In the genomic region with DNA sequence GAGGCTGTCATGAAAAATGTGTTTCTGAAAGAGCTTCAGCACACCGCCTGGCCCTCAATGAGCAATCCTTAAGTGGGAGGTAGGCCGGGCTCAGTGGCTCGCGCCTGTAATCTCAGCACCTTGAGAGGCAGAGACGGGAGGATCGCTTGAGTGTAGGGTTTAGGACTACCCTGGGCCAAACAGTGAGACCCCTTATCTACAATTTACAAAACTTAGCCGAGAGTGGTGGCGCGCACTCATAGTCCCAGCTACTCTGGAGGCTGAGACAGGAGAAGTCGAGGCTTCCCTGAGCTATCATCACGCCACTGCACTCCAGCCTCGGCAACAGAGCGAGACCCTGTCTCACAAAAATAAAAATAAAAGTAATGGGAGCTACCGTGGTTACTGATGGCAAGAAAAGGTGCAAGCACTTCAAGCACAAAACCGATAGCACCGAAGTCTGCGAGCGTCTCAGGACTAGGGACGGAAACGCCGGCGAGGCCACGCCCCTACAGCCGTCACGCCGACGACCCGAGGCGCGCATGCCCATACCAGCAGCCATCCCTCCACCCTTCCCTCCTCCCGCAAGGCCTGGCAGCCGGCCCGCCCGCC, we compare ENCODE assay signal across 8 cellular contexts. TPM values are rescaled to one million over a fixed set of nuclear protein-coding genes. Genes with fewer than 3 reads are reported as not detected.
DNase-seq lines count a peak whose midpoint lies in the region; ATAC-seq, FAIRE-seq and TF ChIP-seq lines count a peak whose summit lies in the region.

No MANE protein-coding gene starts in this region.

- no peaks in the 10 kb centered on the region for H3K9me3 Mint-ChIP-seq in dendritic cell treated with granulocyte-macrophage colony-stimulating factor and Interleukin-4, amounts not matched to agents 40 ng/mL and 50 ng/mL, for 4 days

- no peak for TF ChIP-seq EP300 in HepG2 (IDR thresholded peaks at IDR 0.05; ENCODE audit: low read depth in 2 of 2, low read length in 2 of 2)
- peak; percentile 9; the same call in 1 of the 2 replicates for TF ChIP-seq EP300 in HepG2 (CRISPR knock-in tag; IDR thresholded peaks at IDR 0.05; ENCODE audit: borderline replicate concordance)

- H3K4me3 ChIP-seq in BE2C (ENCODE audit: low read depth, low read length) (peak overlapping the region; percentile 98), HepG2 (replicated peaks in 1 of 3; ENCODE audit: insufficient read depth in 1 of 3, low read depth in 2 of 3, low read length in 3 of 3) (peak overlapping the region; percentile 82 to 99 (median 97))

- H3K4me1 ChIP-seq in BE2C: no peaks in the 10 kb centered on the region
- peaks cover 34% of the 10 kb centered on the region for H3K4me1 ChIP-seq in HepG2 (ENCODE audit: insufficient read depth, low read length)

- WGBS in HepG2 (ENCODE audit: low lambda C conversion rate): 1% methylated on average over 28 of the region's 34 CpGs

- H3K79me2 ChIP-seq in HepG2 (ENCODE audit: insufficient read depth, low read length): peaks cover 28% of the 10 kb centered on the region

- intact Hi-C loops in dendritic cell treated with granulocyte-macrophage colony-stimulating factor and Interleukin-4, amounts not matched to agents 40 ng/mL and 50 ng/mL, for 4 days (cut with micrococcal nuclease): no loop called here
- intact Hi-C loops in HepG2 (cut with micrococcal nuclease; ENCODE audit: unreplicated experiment): loop anchor here (1.0 to 2.0 kb wide), 2 partner anchors 66 to 188 kb away; no protein-coding TSS in a partner anchor

- POLR2A ChIA-PET in HepG2 (lab: Yijun Ruan, JAX): interaction anchor here (1.1 to 3.2 kb wide), 10 partner anchors 9 to 188 kb away, joined by 3 to 23 read pairs (median 3); a partner anchor contains a TSS

- no peaks in the 10 kb centered on the region for H3K27me3 ChIP-seq in BE2C
- no peaks in the 10 kb centered on the region; a peak in 1 of 5 replicates for H3K27me3 ChIP-seq in HepG2 (ENCODE audit: control insufficient read depth in 1 of 2, insufficient read depth in 2 of 2, low read length in 2 of 2)

- H3K27ac ChIP-seq in HepG2 (ENCODE audit: extremely low read length, insufficient read depth, low read length): peak overlapping the region; percentile 87

- no peaks in the 10 kb centered on the region for H3K27me3 Mint-ChIP-seq in dendritic cell treated with granulocyte-macrophage colony-stimulating factor and Interleukin-4, amounts not matched to agents 40 ng/mL and 50 ng/mL, for 4 days

- FAIRE-seq in GM19239 (lab: Jason Lieb, UNC) (no peak), HepG2 (lab: Jason Lieb, UNC) (no peak)

- BruUV-seq in HepG2 (replicated peaks; lab: Mats Ljungman, UMichigan): TSS peak; percentile 53

- peaks cover 39% of the 10 kb centered on the region for H3K36me3 Mint-ChIP-seq in dendritic cell treated with granulocyte-macrophage colony-stimulating factor and Interleukin-4, amounts not matched to agents 40 ng/mL and 50 ng/mL, for 4 days (ENCODE audit: low read depth)

- peak overlapping the region; percentile 93 for H3K9ac ChIP-seq in HepG2 (ENCODE audit: insufficient read depth, low read depth, low read length)

- peak overlapping the region; percentile 91 for H3K4me2 ChIP-seq in HepG2 (ENCODE audit: low read depth, low read length)

- peaks cover 25% of the 10 kb centered on the region for H3K36me3 ChIP-seq in BE2C
- peaks cover 13 to 28% of the 10 kb centered on the region in 2 experiments for H3K36me3 ChIP-seq in HepG2 (replicated peaks in 1 of 2; ENCODE audit: control insufficient read depth in 1 of 2, insufficient read depth in 2 of 2, low read length in 2 of 2)

- peak overlapping the region; percentile 94 for H3K27ac Mint-ChIP-seq in dendritic cell treated with granulocyte-macrophage colony-stimulating factor and Interleukin-4, amounts not matched to agents 40 ng/mL and 50 ng/mL, for 4 days

- CTCF ChIA-PET in HepG2 (lab: Yijun Ruan, JAX; ENCODE audit: low intra/inter-chr PET ratio, low total read pairs): no interaction called here

- peak; percentile 87 for DNase-seq in BE2C
- peak; percentile 72 for DNase-seq in GM19239 (ENCODE audit: insufficient read length, low spot score)
- peak; percentile 28 to 82 for DNase-seq in NCI-H526 (lab: John Stamatoyannopoulos, UW)
- peak; percentile 90 for DNase-seq in activated CD4-positive, alpha-beta T cell treated with anti-CD3 and anti-CD28 coated beads, Interleukin-2, amount 50 U/mL, for 1 hour
- peak; percentile 80 for DNase-seq in HepG2 (ENCODE audit: low spot score)
- peak; percentile 82 to 86 for DNase-seq in stimulated activated CD4-positive, alpha-beta T cell treated with anti-CD3 and anti-CD28 coated beads, Interleukin-2, amount 100 ng/mL, for 48 hours

- TF ChIP-seq CTCF in BE2C (IDR thresholded peaks at IDR 0.05; ENCODE audit: low read depth, low read length): no peak
- TF ChIP-seq CTCF in HepG2 (CRISPR knock-in tag; IDR thresholded peaks at IDR 0.05): no peak

- peaks cover 26% of the 10 kb centered on the region for H3K4me1 Mint-ChIP-seq in dendritic cell treated with granulocyte-macrophage colony-stimulating factor and Interleukin-4, amounts not matched to agents 40 ng/mL and 50 ng/mL, for 4 days (ENCODE audit: low read depth)

- in situ Hi-C loops in HepG2 (cut with HindIII; ENCODE audit: extremely low pct_ligation_motif_present, low pct_unique_long_range_greater_than_20kb): no loop called here

- H3K4me3 Mint-ChIP-seq in dendritic cell treated with granulocyte-macrophage colony-stimulating factor and Interleukin-4, amounts not matched to agents 40 ng/mL and 50 ng/mL, for 4 days: peak overlapping the region; percentile 94

- H3K9me3 ChIP-seq in BE2C: no peaks in the 10 kb centered on the region
- no peaks in the 10 kb centered on the region for H3K9me3 ChIP-seq in HepG2 (ENCODE audit: low read length)

- ATAC-seq in HG03378 (IDR thresholded peaks at IDR 0.05; ENCODE audit: unreplicated experiment) (peak; percentile 61), HepG2 (peak; percentile 89)

- TF ChIP-seq RAD21 in HepG2 (CRISPR knock-in tag; IDR thresholded peaks at IDR 0.05): peak; percentile 11

- H4K20me1 ChIP-seq in HepG2 (ENCODE audit: insufficient read depth, low read length): peaks cover 19% of the 10 kb centered on the region

- no peak overlapping the region for H2AFZ ChIP-seq in HepG2 (ENCODE audit: low read length)

- TF ChIP-seq POLR2A in HepG2 (IDR thresholded peaks at IDR 0.05; ENCODE audit: insufficient read depth in 1 of 2, low read depth in 2 of 2, low read length in 2 of 2): no peak

RNA-seq across cellular contexts. Expression of a gene that starts 0.6 kb away (rescaled TPM):
- polyA plus RNA-seq in BE2C (2012; ENCODE audit: insufficient read depth, insufficient read length, low read depth): 43.0 TPM
- 69.1 and 102 TPM in 2 replicates for total RNA-seq in HepG2 (2016; rRNA removed; fragmentation: Illumina TruSeq; extraction: Trizol)
- 4.6 and 6.7 TPM in 2 replicates for total RNA-seq in HepG2 (2016; cell fraction: cytosol; rRNA removed; fragmentation: Illumina TruSeq; extraction: Trizol; ENCODE audit: low read depth)
- total RNA-seq in HepG2 (2016; cell fraction: insoluble cytoplasmic fraction; rRNA removed; fragmentation: Illumina TruSeq; extraction: Trizol): 71.0 and 103 TPM in 2 replicates
- 19.1 and 23.2 TPM in 2 replicates for total RNA-seq in HepG2 (2016; cell fraction: membrane; rRNA removed; fragmentation: Illumina TruSeq; extraction: Trizol)
- 67.8 and 71.7 TPM in 2 replicates for total RNA-seq in HepG2 (2016; cell fraction: nucleus; rRNA removed; fragmentation: Illumina TruSeq; extraction: Trizol)
- 20.8 and 22.7 TPM in 2 replicates for polyA plus RNA-seq in HepG2 (2011; rRNA removed)
- 23.4 and 44.4 TPM in 2 replicates for polyA plus RNA-seq in HepG2 (2011; cell fraction: cytosol; rRNA removed)
- polyA plus RNA-seq in HepG2 (2011; cell fraction: nucleus; rRNA removed): 80.0 and 102 TPM in 2 replicates
- polyA plus RNA-seq in HepG2 (2012): 29.3 and 38.3 TPM in 2 replicates
- polyA plus RNA-seq in HepG2 (2016; cell fraction: cytosol; fragmentation: Illumina TruSeq; extraction: Trizol; ENCODE audit: low read depth): 1.6 and 2.0 TPM in 2 replicates
- polyA plus RNA-seq in HepG2 (2016; cell fraction: insoluble cytoplasmic fraction; fragmentation: Illumina TruSeq; extraction: Trizol; ENCODE audit: low read depth): 67.9 and 69.4 TPM in 2 replicates
- polyA plus RNA-seq in HepG2 (2016; cell fraction: membrane; fragmentation: Illumina TruSeq; extraction: Trizol; ENCODE audit: low read depth): 6.6 and 7.6 TPM in 2 replicates
- 48.7 and 49.4 TPM in 2 replicates for polyA plus RNA-seq in HepG2 (2016; cell fraction: nucleus; fragmentation: Illumina TruSeq; extraction: Trizol; ENCODE audit: insufficient read depth, low read depth)
- polyA minus RNA-seq in HepG2 (2011; rRNA and poly(A)+ RNA removed; ENCODE audit: low replicate concordance): 22.2 and 83.8 TPM in 2 replicates
- polyA minus RNA-seq in HepG2 (2011; cell fraction: cytosol; rRNA and poly(A)+ RNA removed): 34.7 and 43.5 TPM in 2 replicates
- 128 and 146 TPM in 2 replicates for polyA minus RNA-seq in HepG2 (2011; cell fraction: nucleus; rRNA and poly(A)+ RNA removed)

RNA-seq across cellular contexts. Expression of a gene that starts 22.8 kb away (rescaled TPM):
- polyA plus RNA-seq in BE2C (2012; ENCODE audit: insufficient read depth, insufficient read length, low read depth): 1.2 TPM
- total RNA-seq in HepG2 (2016; rRNA removed; fragmentation: Illumina TruSeq; extraction: Trizol): 108 and 125 TPM in 2 replicates
- total RNA-seq in HepG2 (2016; cell fraction: cytosol; rRNA removed; fragmentation: Illumina TruSeq; extraction: Trizol; ENCODE audit: low read depth): 16.9 and 17.5 TPM in 2 replicates
- total RNA-seq in HepG2 (2016; cell fraction: insoluble cytoplasmic fraction; rRNA removed; fragmentation: Illumina TruSeq; extraction: Trizol): 103 and 128 TPM in 2 replicates
- total RNA-seq in HepG2 (2016; cell fraction: membrane; rRNA removed; fragmentation: Illumina TruSeq; extraction: Trizol): 55.2 and 56.2 TPM in 2 replicates
- 194 and 207 TPM in 2 replicates for total RNA-seq in HepG2 (2016; cell fraction: nucleus; rRNA removed; fragmentation: Illumina TruSeq; extraction: Trizol)
- polyA plus RNA-seq in HepG2 (2011; rRNA removed): 74.0 and 84.3 TPM in 2 replicates
- 50.4 and 63.7 TPM in 2 replicates for polyA plus RNA-seq in HepG2 (2011; cell fraction: cytosol; rRNA removed)
- polyA plus RNA-seq in HepG2 (2011; cell fraction: nucleus; rRNA removed): 123 and 153 TPM in 2 replicates
- polyA plus RNA-seq in HepG2 (2012): 99.7 and 110 TPM in 2 replicates
- 14.1 and 15.2 TPM in 2 replicates for polyA plus RNA-seq in HepG2 (2016; cell fraction: cytosol; fragmentation: Illumina TruSeq; extraction: Trizol; ENCODE audit: low read depth)
- 156 and 162 TPM in 2 replicates for polyA plus RNA-seq in HepG2 (2016; cell fraction: insoluble cytoplasmic fraction; fragmentation: Illumina TruSeq; extraction: Trizol; ENCODE audit: low read depth)
- polyA plus RNA-seq in HepG2 (2016; cell fraction: membrane; fragmentation: Illumina TruSeq; extraction: Trizol; ENCODE audit: low read depth): 43.7 and 47.6 TPM in 2 replicates
- 215 and 247 TPM in 2 replicates for polyA plus RNA-seq in HepG2 (2016; cell fraction: nucleus; fragmentation: Illumina TruSeq; extraction: Trizol; ENCODE audit: insufficient read depth, low read depth)
- polyA minus RNA-seq in HepG2 (2011; rRNA and poly(A)+ RNA removed; ENCODE audit: low replicate concordance): 0.82 and 141 TPM in 2 replicates
- polyA minus RNA-seq in HepG2 (2011; cell fraction: cytosol; rRNA and poly(A)+ RNA removed): 18.3 and 32.4 TPM in 2 replicates
- polyA minus RNA-seq in HepG2 (2011; cell fraction: nucleus; rRNA and poly(A)+ RNA removed): 204 and 288 TPM in 2 replicates

RNA-seq across cellular contexts. Expression of a gene that starts 43.5 kb away (rescaled TPM):
- not detected for polyA plus RNA-seq in BE2C (2012; ENCODE audit: insufficient read depth, insufficient read length, low read depth)
- total RNA-seq in HepG2 (2016; rRNA removed; fragmentation: Illumina TruSeq; extraction: Trizol): 0.71 and 1.1 TPM in 2 replicates
- 0.26 and 0.91 TPM in 2 replicates for total RNA-seq in HepG2 (2016; cell fraction: cytosol; rRNA removed; fragmentation: Illumina TruSeq; extraction: Trizol; ENCODE audit: low read depth)
- 0.80 and 0.82 TPM in 2 replicates for total RNA-seq in HepG2 (2016; cell fraction: insoluble cytoplasmic fraction; rRNA removed; fragmentation: Illumina TruSeq; extraction: Trizol)
- 0.69 and 0.80 TPM in 2 replicates for total RNA-seq in HepG2 (2016; cell fraction: membrane; rRNA removed; fragmentation: Illumina TruSeq; extraction: Trizol)
- 1.1 and 1.6 TPM in 2 replicates for total RNA-seq in HepG2 (2016; cell fraction: nucleus; rRNA removed; fragmentation: Illumina TruSeq; extraction: Trizol)
- 0.73 and 0.77 TPM in 2 replicates for polyA plus RNA-seq in HepG2 (2011; rRNA removed)
- polyA plus RNA-seq in HepG2 (2011; cell fraction: cytosol; rRNA removed): 0.44 and 0.97 TPM in 2 replicates
- polyA plus RNA-seq in HepG2 (2011; cell fraction: nucleus; rRNA removed): 0.40 and 1.1 TPM in 2 replicates
- 0.68 and 0.71 TPM in 2 replicates for polyA plus RNA-seq in HepG2 (2012)
- polyA plus RNA-seq in HepG2 (2016; cell fraction: cytosol; fragmentation: Illumina TruSeq; extraction: Trizol; ENCODE audit: low read depth): 0.17 and 0.42 TPM in 2 replicates
- polyA plus RNA-seq in HepG2 (2016; cell fraction: insoluble cytoplasmic fraction; fragmentation: Illumina TruSeq; extraction: Trizol; ENCODE audit: low read depth): 0.75 and 0.91 TPM in 2 replicates
- polyA plus RNA-seq in HepG2 (2016; cell fraction: membrane; fragmentation: Illumina TruSeq; extraction: Trizol; ENCODE audit: low read depth): 0.35 and 0.45 TPM in 2 replicates
- polyA plus RNA-seq in HepG2 (2016; cell fraction: nucleus; fragmentation: Illumina TruSeq; extraction: Trizol; ENCODE audit: insufficient read depth, low read depth): 0.93 and 1.4 TPM in 2 replicates
- polyA minus RNA-seq in HepG2 (2011; rRNA and poly(A)+ RNA removed; ENCODE audit: low replicate concordance): 0.84 TPM in 1 of 2 replicates, not detected in the other
- polyA minus RNA-seq in HepG2 (2011; cell fraction: cytosol; rRNA and poly(A)+ RNA removed): 0.30 TPM in 1 of 2 replicates, not detected in the other
- polyA minus RNA-seq in HepG2 (2011; cell fraction: nucleus; rRNA and poly(A)+ RNA removed): 0.77 and 0.87 TPM in 2 replicates

Comparison
In these comparisons a context has a peak if more than half of its experiments do, and no peak if none do; other contexts are left out.
1. Peak in every context shown above with its lines: DNase-seq, ATAC-seq, H3K4me3 ChIP-seq and H3K27ac ChIP-seq.